ENCODE assay signal across 1 cellular context in genomic region chr1:46340404-46341221, GRCh38.
A peak's percentile ranks its signal among the peaks of the same experiment; 100 is the strongest.
TF ChIP-seq lines count a peak whose summit lies in the region.

Gene NSUN4, plus strand, starts transcription at chr1:46340807. Its CDS starts 20 bp downstream, at chr1:46340827.

TF ChIP-seq in K562, 482 proteins besides CTCF, POLR2A, EP300 and RAD21 (continued from another document and continues in another):
- TF ChIP-seq GTF3C2 (IDR thresholded peaks at IDR 0.05; ENCODE audit: borderline replicate concordance, extremely low read depth, insufficient read length) (no peak), MTF1 (CRISPR knock-in tag; IDR thresholded peaks at IDR 0.05; ENCODE audit: borderline replicate concordance) (no peak), NFRKB (IDR thresholded peaks at IDR 0.05; ENCODE audit: low read depth) (peak; percentile 97), ZNF699 (CRISPR knock-in tag; IDR thresholded peaks at IDR 0.05; ENCODE audit: insufficient replicate concordance) (no peak), ZNF197 (CRISPR knock-in tag; IDR thresholded peaks at IDR 0.05; ENCODE audit: low read depth) (peak; percentile 85), TCFL5 (CRISPR knock-in tag; conservative IDR thresholded peaks at IDR 0.05) (no peak), ZBTB17 (CRISPR knock-in tag; IDR thresholded peaks at IDR 0.05) (peak; percentile 68), TAF9B (IDR thresholded peaks at IDR 0.05; ENCODE audit: partially characterized antibody) (peak; percentile 98), KAT2B (IDR thresholded peaks at IDR 0.05; ENCODE audit: low read depth, low read length) (peak; percentile 67), CGGBP1 (CRISPR knock-in tag; IDR thresholded peaks at IDR 0.05) (no peak), FUS (optimal IDR thresholded peaks at IDR 0.05; ENCODE audit: low read depth, low read length) (no peak), SNAPC5 (CRISPR knock-in tag; IDR thresholded peaks at IDR 0.05) (no peak), ZNF584 (CRISPR knock-in tag; IDR thresholded peaks at IDR 0.05; ENCODE audit: low read depth) (peak; percentile 44; the same call in 1 of the 2 replicates), PHF8 (IDR thresholded peaks at IDR 0.05; ENCODE audit: borderline replicate concordance, low read length) (peak; percentile 99), SNIP1 (IDR thresholded peaks at IDR 0.05; ENCODE audit: low read depth) (0 out of 2 replicates have a peak, but pooled peaks have one; percentile 31), FOXP1 (CRISPR knock-in tag; IDR thresholded peaks at IDR 0.05) (peak; percentile 76; the same call in 1 of the 2 replicates), ZNF444 (CRISPR knock-in tag; IDR thresholded peaks at IDR 0.05) (0 out of 2 replicates have a peak, but pooled peaks have one; percentile 35), ZNF830 (CRISPR knock-in tag; IDR thresholded peaks at IDR 0.05) (no peak), THRA (IDR thresholded peaks at IDR 0.05) (no peak), ZNF592 (IDR thresholded peaks at IDR 0.05) (peak; percentile 81), ZBTB7A (IDR thresholded peaks at IDR 0.05; ENCODE audit: borderline replicate concordance, control insufficient read depth, low read depth, low read length) (peak; percentile 77), ZNF134 (CRISPR knock-in tag; conservative IDR thresholded peaks at IDR 0.05) (no peak), MTA1 (IDR thresholded peaks at IDR 0.05; ENCODE audit: borderline replicate concordance) (peak; percentile 90), CCNT2 (IDR thresholded peaks at IDR 0.05; ENCODE audit: borderline replicate concordance, extremely low read depth, insufficient read length, low read depth, low read length) (peak; percentile 58), ZNF133 (CRISPR knock-in tag; IDR thresholded peaks at IDR 0.05) (no peak), HNRNPH1 (optimal IDR thresholded peaks at IDR 0.05; ENCODE audit: low read depth, low read length) (no peak), ZNF407 (IDR thresholded peaks at IDR 0.05; ENCODE audit: low read depth) (no peak), DLX4 (CRISPR knock-in tag; IDR thresholded peaks at IDR 0.05) (no peak), TEAD4 (IDR thresholded peaks at IDR 0.05; ENCODE audit: low read length) (peak; percentile 59), TEAD4 (CRISPR knock-in tag; IDR thresholded peaks at IDR 0.05; ENCODE audit: borderline replicate concordance) (no peak), ZNF24 (IDR thresholded peaks at IDR 0.05) (0 out of 2 replicates have a peak, but pooled peaks have one; percentile 44), EHMT2 (IDR thresholded peaks at IDR 0.05) (peak; percentile 31), KLF16 (IDR thresholded peaks at IDR 0.05) (peak; percentile 63), ELF1 (tag; IDR thresholded peaks at IDR 0.05) (peak; percentile 90), ZBTB12 (CRISPR knock-in tag; IDR thresholded peaks at IDR 0.05) (peak; percentile 93), ZKSCAN1 (IDR thresholded peaks at IDR 0.05; ENCODE audit: low read depth, low read length) (peak; percentile 51; the same call in 1 of the 2 replicates), ZNF655 (CRISPR knock-in tag; IDR thresholded peaks at IDR 0.05) (no peak), NR1H2 (CRISPR knock-in tag; IDR thresholded peaks at IDR 0.05) (no peak), TARDBP (IDR thresholded peaks at IDR 0.05) (peak; percentile 99), ZBTB34 (CRISPR knock-in tag; IDR thresholded peaks at IDR 0.05) (no peak), ZNF324 (CRISPR knock-in tag; IDR thresholded peaks at IDR 0.05) (no peak)
